2 cellular contexts compared by ENCODE assay signal in genomic region chr18:10930078-10930477, GRCh38.
TF ChIP-seq lines count a peak whose summit lies in the region.

No MANE protein-coding gene starts in this region.

TF ChIP-seq in IMR-90, 13 proteins besides CTCF, POLR2A, EP300 and RAD21:
- TF ChIP-seq SMC3 (IDR thresholded peaks at IDR 0.05; ENCODE audit: low read depth, low read length) (no peak), BHLHE40 (IDR thresholded peaks at IDR 0.05; ENCODE audit: low read depth, low read length) (no peak)

TF ChIP-seq in H1, 55 proteins besides CTCF, POLR2A, EP300 and RAD21:
- no peak for TF ChIP-seq TBP (IDR thresholded peaks at IDR 0.05; ENCODE audit: low read depth, low read length)
- TF ChIP-seq RFX5 (IDR thresholded peaks at IDR 0.05; ENCODE audit: borderline replicate concordance, low read depth, low read length): no peak
- TF ChIP-seq CHD1 (IDR thresholded peaks at IDR 0.05; ENCODE audit: low read depth, low read length): no peak
- no peak for TF ChIP-seq RBBP5 (IDR thresholded peaks at IDR 0.05; ENCODE audit: borderline replicate concordance, low read depth, low read length)
- no peak for TF ChIP-seq SUZ12 (IDR thresholded peaks at IDR 0.05; ENCODE audit: low read length)
- no peak for TF ChIP-seq SIRT6 (IDR thresholded peaks at IDR 0.05; ENCODE audit: low read length)
- no peak for TF ChIP-seq YY1 (IDR thresholded peaks at IDR 0.05; ENCODE audit: low read depth, low read length)
- no peak for TF ChIP-seq USF2 (IDR thresholded peaks at IDR 0.05; ENCODE audit: low read length)
- no peak for TF ChIP-seq CBX8 (IDR thresholded peaks at IDR 0.05; ENCODE audit: borderline replicate concordance, low read depth, low read length)
TF ChIP-seq in H1: peak in this region for 0.
